In the genomic region with DNA sequence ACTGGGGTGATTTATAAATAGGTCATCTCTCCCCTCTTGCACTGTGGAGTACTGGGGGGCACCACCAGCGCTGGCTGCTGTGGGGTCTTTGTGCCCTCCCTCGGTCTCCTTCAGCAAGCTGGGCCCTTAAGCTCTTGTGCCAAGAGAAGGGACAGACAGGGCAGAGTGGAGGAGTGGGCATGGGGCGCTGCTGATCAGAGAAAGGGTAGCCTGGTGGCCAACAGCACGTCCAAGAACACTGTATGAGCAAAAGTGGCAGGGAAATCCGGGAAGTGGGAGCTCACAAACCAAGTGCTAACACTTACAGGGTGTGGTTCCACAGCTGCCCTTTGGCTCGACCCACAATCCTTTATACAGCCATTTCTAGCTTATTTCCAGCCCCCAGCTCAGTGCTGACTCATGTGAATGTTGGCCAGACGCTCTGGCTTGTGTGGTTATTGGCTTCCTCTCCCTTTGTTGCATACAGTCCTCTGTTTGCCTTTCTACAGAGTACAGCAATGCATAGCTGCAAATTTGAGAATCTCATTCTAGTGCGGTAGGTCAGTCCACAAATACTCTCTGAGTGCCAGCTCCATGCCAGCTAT, we compare ENCODE assay signal across 8 cellular contexts.
DNase-seq lines count a peak whose midpoint lies in the region; ATAC-seq and TF ChIP-seq lines count a peak whose summit lies in the region.

No MANE protein-coding gene starts in this region.

- intact Hi-C loops in body of pancreas (cut with DNase I), result no loop called here

- H3K4me1 ChIP-seq in body of pancreas, result no peaks in the 10 kb centered on the region
- peaks cover 14% of the 10 kb centered on the region for H3K4me1 ChIP-seq in mesodermal cell (ENCODE audit: control insufficient read depth, insufficient read depth, low read length, poor library complexity, severe bottlenecking)

- TF ChIP-seq CTCF in body of pancreas (IDR thresholded peaks at IDR 0.05), result no peak

- peak; percentile 89 for DNase-seq in AG20443 (ENCODE audit: low spot score)
- DNase-seq in M059J (ENCODE audit: low read depth), result peak; percentile 90
- peak in 3 of 4 donors; percentile 17 to 43 (median 24) for DNase-seq in body of pancreas
- no peak for DNase-seq in kidney glomerular epithelial cell (lab: John Stamatoyannopoulos, UW)
- DNase-seq in NCI-H524 (lab: John Stamatoyannopoulos, UW), result no peak

- H3K36me3 ChIP-seq in body of pancreas (replicated peaks in 1 of 2; ENCODE audit: insufficient read depth in 1 of 2, low read depth in 2 of 2) (no peaks in the 10 kb centered on the region), mesodermal cell (ENCODE audit: control insufficient read depth, insufficient read depth, low read length) (no peaks in the 10 kb centered on the region)

- ATAC-seq in body of pancreas (no peak), HG02642 (IDR thresholded peaks at IDR 0.05; ENCODE audit: poor library complexity, unreplicated experiment) (no peak), HG03039 (IDR thresholded peaks at IDR 0.05; ENCODE audit: unreplicated experiment) (no peak)

- H3K27ac ChIP-seq in body of pancreas (no peak overlapping the region), mesodermal cell (ENCODE audit: low read depth, low read length, severe bottlenecking) (peak overlapping the region; percentile 71)

- H3K4me3 ChIP-seq in body of pancreas (no peak overlapping the region), mesodermal cell (ENCODE audit: extremely low read depth, insufficient read depth, low read length, poor library complexity, severe bottlenecking) (no peak overlapping the region)

- no peaks in the 10 kb centered on the region for H3K27me3 ChIP-seq in body of pancreas

- WGBS in body of pancreas, 2 donors, result 63 to 64% methylated on average over 8 of the region's 8 CpGs
- WGBS in mesodermal cell (ENCODE audit: insufficient coverage in 2 of 2), 2 experiments, result 80 to 87% methylated on average over 5 of the region's 8 CpGs

- H3K9me3 ChIP-seq in body of pancreas (no peaks in the 10 kb centered on the region), mesodermal cell (ENCODE audit: control insufficient read depth, low read length) (no peaks in the 10 kb centered on the region)

- no peak for TF ChIP-seq POLR2A in body of pancreas (IDR thresholded peaks at IDR 0.05)

Comparison
In these comparisons a context has a peak if more than half of its experiments do, and no peak if none do; other contexts are left out.
1. DNase-seq: peak in AG20443 (single experiment), M059J (single experiment) and body of pancreas (3 of 4); none in kidney glomerular epithelial cell (single experiment) and NCI-H524 (0 of 2).